ENCODE assay signal across 23 cellular contexts in genomic region chr9:22215492-22215891, GRCh38.
DNase-seq lines count a peak whose midpoint lies in the region; ATAC-seq, FAIRE-seq and TF ChIP-seq lines count a peak whose summit lies in the region.
"Had no signal": no experiment of that assay in that cellular context is flagged by ENCODE, and none has a peak within 500 bp of the region (broad histone marks: within the 10 kb centered on the region; RNA-seq: fewer than 3 reads in every experiment).

No MANE protein-coding gene starts in this region.

- FAIRE-seq in islet of Langerhans (lab: Jason Lieb, UNC), result peak; percentile 61
- FAIRE-seq: GM19239, H1 had no signal

- H3K4me1 Mint-ChIP-seq in HFFc6 (ENCODE audit: low read depth), result peaks cover 71% of the 10 kb centered on the region
- H3K4me1 Mint-ChIP-seq in activated CD4-positive, alpha-beta memory T cell treated with anti-CD3 and anti-CD28 coated beads for 36 hours (ENCODE audit: low read depth), result peaks cover 18% of the 10 kb centered on the region

- H3K36me3 ChIP-seq in ACC112 (ENCODE audit: insufficient read depth, low read length) (no peaks in the 10 kb centered on the region), PC-3 (ENCODE audit: low read depth, low read length) (no peaks in the 10 kb centered on the region), psoas muscle (ENCODE audit: insufficient read depth in 1 of 2, low read depth in 1 of 2) (no peaks in the 10 kb centered on the region)
- H3K36me3 ChIP-seq: BLaER1 treated with 17β-estradiol and CSF1 and Interleukin-3, amounts not matched to agents 10 nM and 100 nM; SJCRH30 had no signal

- H3K27ac Mint-ChIP-seq in HFFc6, result 0 out of 2 replicates have a peak overlapping the region, but pooled peaks have one; percentile 70
- no peak overlapping the region for H3K27ac Mint-ChIP-seq in activated CD4-positive, alpha-beta memory T cell treated with anti-CD3 and anti-CD28 coated beads for 36 hours
- H3K27ac Mint-ChIP-seq: CD4-positive, alpha-beta memory T cell had no signal

- ATAC-seq in PC-3 (no peak), GM18517 (IDR thresholded peaks at IDR 0.05; ENCODE audit: unreplicated experiment) (no peak), psoas muscle (no peak)

- H3K79me2 ChIP-seq in ACC112 (ENCODE audit: control insufficient read depth, insufficient read depth, low read length, unreplicated experiment) (no peaks in the 10 kb centered on the region), PC-3 (ENCODE audit: low read length) (no peaks in the 10 kb centered on the region)

- peak overlapping the region; percentile 34 for H2AFZ ChIP-seq in ACC112 (ENCODE audit: low read length, unreplicated experiment)
- no peak overlapping the region for H2AFZ ChIP-seq in PC-3 (ENCODE audit: low read length)

- H3K4me2 ChIP-seq in PC-3 (ENCODE audit: low read length), result no peak overlapping the region
- H3K4me2 ChIP-seq: KMS-11 had no signal

- CTCF ChIA-PET in PC-3 (lab: Charles Lee), result no interaction called here
- CTCF ChIA-PET in activated CD4-positive, alpha-beta memory T cell treated with anti-CD3 and anti-CD28 coated beads for 36 hours (lab: Charles Lee), result interaction anchor here (1.0 kb wide), 1 partner anchor 402 kb away, joined by 3 read pairs; no protein-coding TSS in a partner anchor

- no peak for DNase-seq in HFFc6
- no peak for DNase-seq in PC-3
- no peak for DNase-seq in psoas muscle
- no peak for DNase-seq in activated CD4-positive, alpha-beta memory T cell treated with anti-CD3 and anti-CD28 coated beads for 36 hours
- no peak for DNase-seq in KG1 (lab: John Stamatoyannopoulos, UW)
- DNase-seq: Caco-2; CD4-positive, alpha-beta memory T cell; DMS153; GDM1; NCI-H1105 treated with DMSO at 0.1 percent for 48 hours; NCI-H1694; NCI-H2081 treated with DMSO at 0.1 percent for 48 hours; NCI-H446; SJCRH30 had no signal

- H3K9ac ChIP-seq in PC-3 (ENCODE audit: low read length), result peak overlapping the region; percentile 56
- H3K9ac ChIP-seq: BLaER1 treated with 17β-estradiol and CSF1 and Interleukin-3, amounts not matched to agents 10 nM and 100 nM; KMS-11 had no signal

- H3K4me1 ChIP-seq in ACC112 (ENCODE audit: control insufficient read depth, insufficient read depth, low read length, unreplicated experiment) (peaks cover 58% of the 10 kb centered on the region), PC-3 (ENCODE audit: insufficient read depth, low read length) (peaks cover 62% of the 10 kb centered on the region), psoas muscle (no peaks in the 10 kb centered on the region)
- H3K4me1 ChIP-seq: Caco-2 had no signal

- H3K27me3 ChIP-seq in ACC112 (ENCODE audit: insufficient read depth, low read length) (no peaks in the 10 kb centered on the region), PC-3 (ENCODE audit: low read length) (no peaks in the 10 kb centered on the region), psoas muscle (ENCODE audit: insufficient read depth in 3 of 3, low read length in 2 of 3) (no peaks in the 10 kb centered on the region)
- H3K27me3 ChIP-seq: SJCRH30 had no signal

- no TSS peak for BruUV-seq in PC-3 (replicated peaks; lab: Mats Ljungman, UMichigan)

- 53 to 61% (median 57%) methylated on average over 3 of the region's 3 CpGs for WGBS in psoas muscle, 3 donors

- H3K36me3 Mint-ChIP-seq in HFFc6 (ENCODE audit: low read depth), result no peaks in the 10 kb centered on the region
- no peaks in the 10 kb centered on the region for H3K36me3 Mint-ChIP-seq in activated CD4-positive, alpha-beta memory T cell treated with anti-CD3 and anti-CD28 coated beads for 36 hours
- H3K36me3 Mint-ChIP-seq: CD4-positive, alpha-beta memory T cell had no signal

- POLR2A ChIA-PET in PC-3 (lab: Charles Lee; ENCODE audit: unreplicated experiment), result no interaction called here
- POLR2A ChIA-PET in activated CD4-positive, alpha-beta memory T cell treated with anti-CD3 and anti-CD28 coated beads for 36 hours (lab: Charles Lee), result no interaction called here

- H3K4me3 ChIP-seq in ACC112 (ENCODE audit: low read depth, low read length) (no peak overlapping the region), PC-3 (ENCODE audit: low read length) (no peak overlapping the region), psoas muscle (no peak overlapping the region)
- H3K4me3 ChIP-seq: BLaER1 treated with 17β-estradiol and CSF1 and Interleukin-3, amounts not matched to agents 10 nM and 100 nM; SJCRH30 had no signal

- no peaks in the 10 kb centered on the region for H4K20me1 ChIP-seq in PC-3 (ENCODE audit: low read length)
- H4K20me1 ChIP-seq: BLaER1 treated with 17β-estradiol and CSF1 and Interleukin-3, amounts not matched to agents 10 nM and 100 nM had no signal

- H3K27me3 Mint-ChIP-seq in HFFc6 (ENCODE audit: insufficient read depth), result no peaks in the 10 kb centered on the region
- no peaks in the 10 kb centered on the region for H3K27me3 Mint-ChIP-seq in activated CD4-positive, alpha-beta memory T cell treated with anti-CD3 and anti-CD28 coated beads for 36 hours
- H3K27me3 Mint-ChIP-seq: CD4-positive, alpha-beta memory T cell had no signal

- no peak overlapping the region for H3K4me3 Mint-ChIP-seq in HFFc6
- H3K4me3 Mint-ChIP-seq in activated CD4-positive, alpha-beta memory T cell treated with anti-CD3 and anti-CD28 coated beads for 36 hours, result no peak overlapping the region
- H3K4me3 Mint-ChIP-seq: CD4-positive, alpha-beta memory T cell had no signal

- TF ChIP-seq CTCF in HFFc6 (IDR thresholded peaks at IDR 0.05) (no peak), PC-3 (conservative IDR thresholded peaks at IDR 0.05; ENCODE audit: low read depth, low read length) (no peak), psoas muscle (IDR thresholded peaks at IDR 0.05) (no peak)

- H3K27ac ChIP-seq in ACC112 (ENCODE audit: low read depth, low read length), result peak overlapping the region; percentile 71; the same call in 1 of the 2 replicates
- peak overlapping the region; percentile 99 for H3K27ac ChIP-seq in PC-3 (ENCODE audit: low read length)
- no peak overlapping the region for H3K27ac ChIP-seq in psoas muscle
- H3K27ac ChIP-seq: 22Rv1; BLaER1 treated with 17β-estradiol and CSF1 and Interleukin-3, amounts not matched to agents 10 nM and 100 nM; HL-60; KMS-11; SJCRH30 had no signal

- H3F3A ChIP-seq in PC-3 (ENCODE audit: low read length, unreplicated experiment), result peaks cover 9% of the 10 kb centered on the region

- H3K9me3 Mint-ChIP-seq in HFFc6, result no peaks in the 10 kb centered on the region
- H3K9me3 Mint-ChIP-seq in activated CD4-positive, alpha-beta memory T cell treated with anti-CD3 and anti-CD28 coated beads for 36 hours, result peaks cover 2% of the 10 kb centered on the region

- H3K9me2 ChIP-seq in PC-3 (replicated peaks; ENCODE audit: low read length), result no peaks in the 10 kb centered on the region

- intact Hi-C loops in PC-3 (cut with micrococcal nuclease) (loop anchor here (2.0 kb wide), 1 partner anchor 161 kb away; no protein-coding TSS in a partner anchor), psoas muscle (cut with DNase I) (no loop called here)
- intact Hi-C loops in activated CD4-positive, alpha-beta memory T cell treated with anti-CD3 and anti-CD28 coated beads for 36 hours (cut with micrococcal nuclease), result no loop called here

- no peaks in the 10 kb centered on the region for H3K9me3 ChIP-seq in PC-3 (ENCODE audit: low read length)
- H3K9me3 ChIP-seq in psoas muscle, result no peaks in the 10 kb centered on the region
- H3K9me3 ChIP-seq: Caco-2 had no signal
